15 cellular contexts compared by ENCODE assay signal in the genomic region with DNA sequence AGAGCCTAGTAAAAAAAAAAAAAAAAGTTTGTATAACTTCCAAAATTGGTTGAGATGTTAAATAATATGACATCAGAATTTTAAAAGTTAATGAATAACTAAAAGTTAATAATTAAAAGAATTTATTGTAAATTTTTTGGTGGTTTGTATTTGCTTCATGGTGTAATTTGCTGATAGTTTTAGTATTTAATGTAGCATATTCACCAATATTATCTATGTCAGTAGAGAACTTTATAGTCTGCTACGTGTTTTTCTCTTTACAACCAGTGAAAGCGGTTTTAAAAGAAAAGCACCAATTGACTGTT. TPM values are rescaled to one million over a fixed set of nuclear protein-coding genes. Genes with fewer than 3 reads are reported as not detected.
DNase-seq lines count a peak whose midpoint lies in the region; ATAC-seq and TF ChIP-seq lines count a peak whose summit lies in the region.
"Had no signal": no experiment of that assay in that cellular context is flagged by ENCODE, and none has a peak within 500 bp of the region (broad histone marks: within the 10 kb centered on the region; RNA-seq: fewer than 3 reads in every experiment).

No MANE protein-coding gene starts in this region.

- H3K4me3 ChIP-seq in RWPE2 (ENCODE audit: severe bottlenecking) (no peak overlapping the region), brain microvascular endothelial cell (ENCODE audit: low read depth, low read length) (no peak overlapping the region)

- no peaks in the 10 kb centered on the region for H3K27me3 ChIP-seq in RWPE2 (ENCODE audit: insufficient read depth, poor library complexity, severe bottlenecking)
- no peaks in the 10 kb centered on the region for H3K27me3 ChIP-seq in brain microvascular endothelial cell (replicated peaks)

- in situ Hi-C loops in brain microvascular endothelial cell (cut with HindIII; ENCODE audit: low pct_ligation_motif_present, low sequenced_read_pairs), result no loop called here

- no peak overlapping the region for H3K27ac Mint-ChIP-seq in type B pancreatic cell
- no peak overlapping the region for H3K27ac Mint-ChIP-seq in T-cell
- no peak overlapping the region for H3K27ac Mint-ChIP-seq in stimulated activated naive CD8-positive, alpha-beta T cell treated with anti-CD3 and anti-CD28 coated beads, Interleukin-15, amount 100 ng/mL, for 72 hours
- H3K27ac Mint-ChIP-seq: CD8-positive, alpha-beta memory T cell; H9 had no signal

- no peaks in the 10 kb centered on the region for H3K9me3 Mint-ChIP-seq in type B pancreatic cell
- H3K9me3 Mint-ChIP-seq in T-cell, result no peaks in the 10 kb centered on the region
- H3K9me3 Mint-ChIP-seq in stimulated activated naive CD8-positive, alpha-beta T cell treated with anti-CD3 and anti-CD28 coated beads, Interleukin-15, amount 100 ng/mL, for 72 hours, result no peaks in the 10 kb centered on the region
- H3K9me3 Mint-ChIP-seq: H9 had no signal

- H3K36me3 ChIP-seq in RWPE2 (ENCODE audit: low read depth) (no peaks in the 10 kb centered on the region), brain microvascular endothelial cell (replicated peaks) (no peaks in the 10 kb centered on the region)

- H3K4me3 Mint-ChIP-seq in type B pancreatic cell (no peak overlapping the region), T-cell (no peak overlapping the region)
- no peak overlapping the region for H3K4me3 Mint-ChIP-seq in stimulated activated naive CD8-positive, alpha-beta T cell treated with anti-CD3 and anti-CD28 coated beads, Interleukin-15, amount 100 ng/mL, for 72 hours
- H3K4me3 Mint-ChIP-seq: H9 had no signal

- H3K27me3 Mint-ChIP-seq in type B pancreatic cell (peaks cover 4% of the 10 kb centered on the region), T-cell (no peaks in the 10 kb centered on the region)
- H3K27me3 Mint-ChIP-seq in stimulated activated naive CD8-positive, alpha-beta T cell treated with anti-CD3 and anti-CD28 coated beads, Interleukin-15, amount 100 ng/mL, for 72 hours, result no peaks in the 10 kb centered on the region

- TF ChIP-seq CTCF in RWPE2 (IDR thresholded peaks at IDR 0.05; ENCODE audit: poor library complexity, severe bottlenecking) (peak; percentile 52), type B pancreatic cell (conservative IDR thresholded peaks at IDR 0.05) (peak; percentile 2), brain microvascular endothelial cell (IDR thresholded peaks at IDR 0.05; ENCODE audit: low read depth, low read length, missing control alignments) (no peak)

- CTCF ChIA-PET in T-cell (lab: Charles Lee), result no interaction called here

- H3K4me1 Mint-ChIP-seq in type B pancreatic cell (ENCODE audit: unreplicated experiment) (no peaks in the 10 kb centered on the region), T-cell (peaks cover 0 to 2% (median 0%) of the 10 kb centered on the region in 3 donors)
- no peaks in the 10 kb centered on the region for H3K4me1 Mint-ChIP-seq in stimulated activated naive CD8-positive, alpha-beta T cell treated with anti-CD3 and anti-CD28 coated beads, Interleukin-15, amount 100 ng/mL, for 72 hours

- ATAC-seq in GM18517 (IDR thresholded peaks at IDR 0.05; ENCODE audit: unreplicated experiment) (peak; percentile 14), GM21447 (IDR thresholded peaks at IDR 0.05; ENCODE audit: unreplicated experiment) (peak; percentile 4), RWPE2 (ENCODE audit: low read depth) (no peak), T-cell (replicated peaks in 1 of 4) (no peak)
- no peak for ATAC-seq in stimulated activated naive CD8-positive, alpha-beta T cell treated with anti-CD3 and anti-CD28 coated beads, Interleukin-15, amount 100 ng/mL, for 72 hours

- H3K4me1 ChIP-seq in RWPE2 (ENCODE audit: insufficient read depth, poor library complexity, severe bottlenecking), result no peaks in the 10 kb centered on the region

- no peak overlapping the region for H3K27ac ChIP-seq in RWPE2 (ENCODE audit: poor library complexity, severe bottlenecking)
- H3K27ac ChIP-seq in brain microvascular endothelial cell, result no peak overlapping the region

- no peaks in the 10 kb centered on the region for H3K9me3 ChIP-seq in RWPE2 (ENCODE audit: severe bottlenecking)
- H3K9me3 ChIP-seq: SK-N-SH had no signal

- DNase-seq in RWPE2 (ENCODE audit: low spot score) (no peak), type B pancreatic cell (ENCODE audit: extremely low spot score, unreplicated experiment) (no peak), brain microvascular endothelial cell (no peak), T-cell (no peak)
- no peak for DNase-seq in stimulated activated naive CD8-positive, alpha-beta T cell treated with anti-CD3 and anti-CD28 coated beads, Interleukin-15, amount 100 ng/mL, for 72 hours
- DNase-seq: CD8-positive, alpha-beta memory T cell; GDM1; H9; NCI-H1417; NCI-H1930; NCI-H510A treated with DMSO at 0.1 percent for 48 hours had no signal

- H3K36me3 Mint-ChIP-seq in type B pancreatic cell (no peaks in the 10 kb centered on the region), T-cell (no peaks in the 10 kb centered on the region)
- H3K36me3 Mint-ChIP-seq: CD8-positive, alpha-beta memory T cell had no signal

- POLR2A ChIA-PET in T-cell (lab: Charles Lee), result no interaction called here

RNA-seq across cellular contexts. Expression of a gene that starts 51.8 kb away (rescaled TPM):
- total RNA-seq in type B pancreatic cell (ENCODE audit: low replicate concordance) (1.2 and 1.6 TPM in 2 replicates), T-cell (under 1 TPM in 3 of 5 donors, not detected in 2; 0.10 to 0.20 (median 0.19) TPM)
- total RNA-seq: CD8-positive, alpha-beta memory T cell; H9; T-helper 1 cell treated with Interleukin-12 subunit alpha and Interleukin-12 subunit beta and Interleukin-4 antibody, amounts not matched to agents 30 ng/mL and 1 ng/mL, for 36 hours had no signal

Comparison
In these comparisons a context has a peak if more than half of its experiments do, and no peak if none do; other contexts are left out.
1. ATAC-seq: peak in GM18517 (single experiment) and GM21447 (single experiment); none in RWPE2 (single experiment), T-cell (0 of 4) and stimulated activated naive CD8-positive, alpha-beta T cell treated with anti-CD3 and anti-CD28 coated beads, Interleukin-15, amount 100 ng/mL, for 72 hours (single experiment).